In genomic region chr9:134196911-134197310, GRCh38 we compare ENCODE assay signal across 1 cellular context.
TF ChIP-seq lines count a peak whose summit lies in the region.

No MANE protein-coding gene starts in this region.

TF ChIP-seq in HepG2, 621 proteins besides CTCF, POLR2A, EP300 and RAD21:
- no peak for TF ChIP-seq PLRG1 (conservative IDR thresholded peaks at IDR 0.05)
- no peak for TF ChIP-seq EEA1 (CRISPR knock-in tag; IDR thresholded peaks at IDR 0.05; ENCODE audit: borderline replicate concordance)
- no peak for TF ChIP-seq ZNF549 (CRISPR knock-in tag; IDR thresholded peaks at IDR 0.05)
- TF ChIP-seq ZSCAN9 (CRISPR knock-in tag; IDR thresholded peaks at IDR 0.05; ENCODE audit: borderline replicate concordance) = no peak
- TF ChIP-seq, protein P1, sequence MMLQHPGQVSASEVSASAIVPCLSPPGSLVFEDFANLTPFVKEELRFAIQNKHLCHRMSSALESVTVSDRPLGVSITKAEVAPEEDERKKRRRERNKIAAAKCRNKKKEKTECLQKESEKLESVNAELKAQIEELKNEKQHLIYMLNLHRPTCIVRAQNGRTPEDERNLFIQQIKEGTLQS (CRISPR knock-in tag; IDR thresholded peaks at IDR 0.05) = no peak
- no peak for TF ChIP-seq MTA3 (CRISPR knock-in tag; IDR thresholded peaks at IDR 0.05)
- TF ChIP-seq SP5 (CRISPR knock-in tag; IDR thresholded peaks at IDR 0.05; ENCODE audit: borderline replicate concordance, low read depth) = no peak
- TF ChIP-seq, protein P2, sequence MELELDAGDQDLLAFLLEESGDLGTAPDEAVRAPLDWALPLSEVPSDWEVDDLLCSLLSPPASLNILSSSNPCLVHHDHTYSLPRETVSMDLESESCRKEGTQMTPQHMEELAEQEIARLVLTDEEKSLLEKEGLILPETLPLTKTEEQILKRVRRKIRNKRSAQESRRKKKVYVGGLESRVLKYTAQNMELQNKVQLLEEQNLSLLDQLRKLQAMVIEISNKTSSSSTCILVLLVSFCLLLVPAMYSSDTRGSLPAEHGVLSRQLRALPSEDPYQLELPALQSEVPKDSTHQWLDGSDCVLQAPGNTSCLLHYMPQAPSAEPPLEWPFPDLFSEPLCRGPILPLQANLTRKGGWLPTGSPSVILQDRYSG (CRISPR knock-in tag; IDR thresholded peaks at IDR 0.05) = no peak
- TF ChIP-seq, protein P3, sequence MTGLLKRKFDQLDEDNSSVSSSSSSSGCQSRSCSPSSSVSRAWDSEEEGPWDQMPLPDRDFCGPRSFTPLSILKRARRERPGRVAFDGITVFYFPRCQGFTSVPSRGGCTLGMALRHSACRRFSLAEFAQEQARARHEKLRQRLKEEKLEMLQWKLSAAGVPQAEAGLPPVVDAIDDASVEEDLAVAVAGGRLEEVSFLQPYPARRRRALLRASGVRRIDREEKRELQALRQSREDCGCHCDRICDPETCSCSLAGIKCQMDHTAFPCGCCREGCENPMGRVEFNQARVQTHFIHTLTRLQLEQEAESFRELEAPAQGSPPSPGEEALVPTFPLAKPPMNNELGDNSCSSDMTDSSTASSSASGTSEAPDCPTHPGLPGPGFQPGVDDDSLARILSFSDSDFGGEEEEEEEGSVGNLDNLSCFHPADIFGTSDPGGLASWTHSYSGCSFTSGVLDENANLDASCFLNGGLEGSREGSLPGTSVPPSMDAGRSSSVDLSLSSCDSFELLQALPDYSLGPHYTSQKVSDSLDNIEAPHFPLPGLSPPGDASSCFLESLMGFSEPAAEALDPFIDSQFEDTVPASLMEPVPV (CRISPR knock-in tag; IDR thresholded peaks at IDR 0.05) = no peak
- TF ChIP-seq, protein P4, sequence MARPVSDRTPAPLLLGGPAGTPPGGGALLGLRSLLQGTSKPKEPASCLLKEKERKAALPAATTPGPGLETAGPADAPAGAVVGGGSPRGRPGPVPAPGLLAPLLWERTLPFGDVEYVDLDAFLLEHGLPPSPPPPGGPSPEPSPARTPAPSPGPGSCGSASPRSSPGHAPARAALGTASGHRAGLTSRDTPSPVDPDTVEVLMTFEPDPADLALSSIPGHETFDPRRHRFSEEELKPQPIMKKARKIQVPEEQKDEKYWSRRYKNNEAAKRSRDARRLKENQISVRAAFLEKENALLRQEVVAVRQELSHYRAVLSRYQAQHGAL (CRISPR knock-in tag; IDR thresholded peaks at IDR 0.05; ENCODE audit: not compliant biosample characterization) = no peak
- TF ChIP-seq ZNF326 (CRISPR knock-in tag; IDR thresholded peaks at IDR 0.05; ENCODE audit: borderline replicate concordance) = no peak
